In genomic region chr17:10292057-10292931, GRCh38 we compare ENCODE assay signal across 10 cellular contexts.
DNase-seq lines count a peak whose midpoint lies in the region; ATAC-seq, FAIRE-seq and TF ChIP-seq lines count a peak whose summit lies in the region.
"Had no signal": no experiment of that assay in that cellular context is flagged by ENCODE, and none has a peak within 500 bp of the region (broad histone marks: within the 10 kb centered on the region; RNA-seq: fewer than 3 reads in every experiment).

No MANE protein-coding gene starts in this region.

- peak; percentile 66 for ATAC-seq in HG03280 (IDR thresholded peaks at IDR 0.05; ENCODE audit: unreplicated experiment)

- H3K4me3 ChIP-seq in bronchial epithelial cell (ENCODE audit: low read depth, low read length) (no peak overlapping the region), smooth muscle cell (no peak overlapping the region), Peyer's patch (no peak overlapping the region), SJCRH30 (no peak overlapping the region)

- H4K20me1 ChIP-seq in smooth muscle cell (ENCODE audit: low read depth) = no peaks in the 10 kb centered on the region

- H2AFZ ChIP-seq in smooth muscle cell (ENCODE audit: low read depth) = no peak overlapping the region

- DNase-seq in NOMO-1 treated with DMSO at 0.1 percent for 48 hours (lab: John Stamatoyannopoulos, UW; ENCODE audit: unreplicated experiment) (peak; percentile 47), NOMO-1 treated with dmso at 0.1 percent for 144 hours (lab: John Stamatoyannopoulos, UW; ENCODE audit: unreplicated experiment) (no peak), bronchial epithelial cell (ENCODE audit: low read depth) (peak; percentile 79), smooth muscle cell (lab: John Stamatoyannopoulos, UW; ENCODE audit: unreplicated experiment) (peak; percentile 25), Peyer's patch (no peak), caudate nucleus (lab: John Stamatoyannopoulos, UW) (no peak), SJCRH30 (no peak)
- DNase-seq: 8988T had no signal

- TF ChIP-seq CTCF in bronchial epithelial cell (IDR thresholded peaks at IDR 0.05; ENCODE audit: insufficient read depth, low read length, severe bottlenecking) = no peak
- no peak for TF ChIP-seq CTCF in smooth muscle cell (IDR thresholded peaks at IDR 0.05; ENCODE audit: borderline replicate concordance, insufficient read depth, poor library complexity, severe bottlenecking)
- TF ChIP-seq CTCF in Peyer's patch (IDR thresholded peaks at IDR 0.05) = no peak

- no peaks in the 10 kb centered on the region for H3K79me2 ChIP-seq in smooth muscle cell (ENCODE audit: low read depth)

- FAIRE-seq in bronchial epithelial cell (lab: Jason Lieb, UNC) = no peak

- H3K27me3 ChIP-seq in bronchial epithelial cell (ENCODE audit: control insufficient read depth, insufficient read depth, low read length) = no peaks in the 10 kb centered on the region
- H3K27me3 ChIP-seq in smooth muscle cell (ENCODE audit: low read depth) = no peaks in the 10 kb centered on the region
- no peaks in the 10 kb centered on the region for H3K27me3 ChIP-seq in Peyer's patch
- no peaks in the 10 kb centered on the region for H3K27me3 ChIP-seq in SJCRH30

- peak overlapping the region; percentile 58 for H3K4me2 ChIP-seq in smooth muscle cell

- peaks cover 7% of the 10 kb centered on the region for H3F3A ChIP-seq in smooth muscle cell (ENCODE audit: low read depth)

- H3K9ac ChIP-seq in smooth muscle cell (ENCODE audit: low read depth) = peak overlapping the region; percentile 42

- H3K9me3 ChIP-seq in smooth muscle cell (replicated peaks; ENCODE audit: low read depth) = no peaks in the 10 kb centered on the region
- H3K9me3 ChIP-seq in Peyer's patch = no peaks in the 10 kb centered on the region
- H3K9me3 ChIP-seq in SJCRH30 (replicated peaks) = no peaks in the 10 kb centered on the region

- H3K36me3 ChIP-seq in bronchial epithelial cell (ENCODE audit: control insufficient read depth, insufficient read depth, low read length) (no peaks in the 10 kb centered on the region), smooth muscle cell (ENCODE audit: low read depth) (no peaks in the 10 kb centered on the region), Peyer's patch (no peaks in the 10 kb centered on the region), SJCRH30 (no peaks in the 10 kb centered on the region)

- no peak for TF ChIP-seq POLR2A in Peyer's patch (IDR thresholded peaks at IDR 0.05)

- 16% methylated on average over 12 of the region's 12 CpGs for WGBS in smooth muscle cell (ENCODE audit: low lambda C conversion rate)

- H3K27ac ChIP-seq in smooth muscle cell (ENCODE audit: low read depth) (peak overlapping the region; percentile 95), Peyer's patch (no peak overlapping the region), caudate nucleus (ENCODE audit: low read depth, low read length) (no peak overlapping the region), SJCRH30 (no peak overlapping the region)
- H3K27ac ChIP-seq: VCaP had no signal

- H3K4me1 ChIP-seq in smooth muscle cell (ENCODE audit: low read depth) (peaks cover 16% of the 10 kb centered on the region), Peyer's patch (no peaks in the 10 kb centered on the region), SJCRH30 (no peaks in the 10 kb centered on the region; the same call in 1 of the 2 replicates)

Comparison
In these comparisons a context has a peak if more than half of its experiments do, and no peak if none do; other contexts are left out.
1. DNase-seq: peak in NOMO-1 treated with DMSO at 0.1 percent for 48 hours (single experiment), bronchial epithelial cell (single experiment) and smooth muscle cell (single experiment); none in NOMO-1 treated with dmso at 0.1 percent for 144 hours (single experiment), Peyer's patch (0 of 3), caudate nucleus (0 of 61) and SJCRH30 (0 of 2).